In the genomic region with DNA sequence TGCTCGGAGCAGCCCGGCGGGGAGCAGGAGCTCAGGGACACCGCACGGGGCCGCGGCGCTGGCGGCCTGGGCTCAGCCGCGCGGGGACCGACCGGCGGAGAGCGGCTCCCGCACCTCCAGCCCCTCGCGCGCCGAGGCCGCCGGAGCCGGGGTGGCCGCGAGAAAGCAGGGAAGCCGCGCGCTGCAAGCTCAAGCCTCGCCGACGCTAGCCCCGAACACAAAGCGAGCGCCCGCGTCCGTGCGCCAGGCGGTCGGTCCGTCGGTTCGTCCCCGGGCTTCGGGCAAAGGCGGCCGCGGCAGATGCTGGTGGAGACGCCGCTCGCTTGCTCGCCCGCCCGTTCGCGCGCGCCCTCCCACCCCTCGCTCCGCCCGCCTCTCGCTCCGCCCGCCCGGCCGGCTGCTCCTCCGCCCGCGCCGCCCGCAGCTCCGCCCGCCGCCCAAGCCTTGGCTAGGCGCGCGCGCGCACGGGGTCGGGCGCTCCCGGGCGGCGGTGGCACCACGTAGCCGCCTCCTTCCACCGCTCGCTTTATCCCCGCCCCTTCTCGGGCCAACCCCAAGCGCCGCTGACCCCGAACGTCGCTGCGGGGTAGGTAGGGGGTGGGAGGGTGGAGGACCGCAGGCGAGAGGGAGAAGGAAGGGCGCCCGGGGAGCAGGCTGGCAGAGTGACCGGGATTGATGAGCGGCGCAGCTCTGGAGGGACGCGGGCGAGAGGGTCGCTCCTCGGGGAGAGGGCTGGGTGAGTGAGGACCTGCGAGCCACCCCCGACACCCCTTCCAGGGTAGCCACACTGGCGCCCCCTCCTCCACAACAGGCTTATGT, we compare ENCODE assay signal across 8 cellular contexts. TPM values are rescaled to one million over a fixed set of nuclear protein-coding genes. Genes with fewer than 3 reads are reported as not detected.
DNase-seq lines count a peak whose midpoint lies in the region; ATAC-seq and TF ChIP-seq lines count a peak whose summit lies in the region.

A gene (minus strand): TSS at position 325 of the 819 bp plus-strand sequence.

- no peaks in the 10 kb centered on the region for H3K27me3 Mint-ChIP-seq in activated CD4-positive, alpha-beta memory T cell treated with anti-CD3 and anti-CD28 coated beads, Interleukin-2, amount 10 ng/mL, durations not matched to agents 7 days and 5 days

- CTCF ChIA-PET in activated CD4-positive, alpha-beta memory T cell treated with anti-CD3 and anti-CD28 coated beads, Interleukin-2, amount 10 ng/mL, durations not matched to agents 7 days and 5 days (lab: Charles Lee): interaction anchor here (0.9 to 1.5 kb wide), 8 partner anchors 10 to 397 kb away, joined by 3 to 7 read pairs (median 4); a partner anchor contains a TSS

- no peak within 1 kb of the TSS for H3K27ac ChIP-seq in duodenal mucosa (ENCODE audit: low read depth, low read length)
- H3K27ac ChIP-seq in right lobe of liver: peak within 1 kb of the TSS in 1 of 3 donors; percentile 33

- H3K27me3 ChIP-seq in duodenal mucosa (ENCODE audit: control insufficient read depth in 1 of 2, insufficient read depth in 2 of 2, low read length in 2 of 2) (peaks cover 21 to 30% of the 10 kb centered on the region in 2 donors), right lobe of liver (peaks cover 0 to 5% of the 10 kb centered on the region in 2 donors)

- peaks cover 17% of the 10 kb centered on the region for H3K36me3 Mint-ChIP-seq in activated CD4-positive, alpha-beta memory T cell treated with anti-CD3 and anti-CD28 coated beads, Interleukin-2, amount 10 ng/mL, durations not matched to agents 7 days and 5 days (ENCODE audit: low read depth)

- POLR2A ChIA-PET in activated CD4-positive, alpha-beta memory T cell treated with anti-CD3 and anti-CD28 coated beads, Interleukin-2, amount 10 ng/mL, durations not matched to agents 7 days and 5 days (lab: Charles Lee): interaction anchor here (0.7 to 3.0 kb wide), 20 partner anchors 12 to 1235 kb away, joined by 3 to 23 read pairs (median 5); a partner anchor contains a TSS

- no peaks in the 10 kb centered on the region for H3K36me3 ChIP-seq in duodenal mucosa (ENCODE audit: control insufficient read depth in 1 of 2, insufficient read depth in 2 of 2, low read length in 2 of 2)
- H3K36me3 ChIP-seq in right lobe of liver: no peaks in the 10 kb centered on the region

- H3K9me3 ChIP-seq in duodenal mucosa (ENCODE audit: control insufficient read depth in 1 of 2, low read length in 2 of 2) (no peaks in the 10 kb centered on the region), right lobe of liver (no peaks in the 10 kb centered on the region)

- H3K27ac Mint-ChIP-seq in activated CD4-positive, alpha-beta memory T cell treated with anti-CD3 and anti-CD28 coated beads, Interleukin-2, amount 10 ng/mL, durations not matched to agents 7 days and 5 days: peak within 1 kb of the TSS; percentile 74

- peaks cover 75% of the 10 kb centered on the region for H3K4me1 Mint-ChIP-seq in activated CD4-positive, alpha-beta memory T cell treated with anti-CD3 and anti-CD28 coated beads, Interleukin-2, amount 10 ng/mL, durations not matched to agents 7 days and 5 days

- H3K9ac ChIP-seq in duodenal mucosa (ENCODE audit: low read depth in 1 of 2, low read length in 2 of 2): peak within 1 kb of the TSS; percentile 50 to 58

- H3K4me3 Mint-ChIP-seq in activated CD4-positive, alpha-beta memory T cell treated with anti-CD3 and anti-CD28 coated beads, Interleukin-2, amount 10 ng/mL, durations not matched to agents 7 days and 5 days: peak within 1 kb of the TSS; percentile 93

- no peaks in the 10 kb centered on the region for H3K9me3 Mint-ChIP-seq in activated CD4-positive, alpha-beta memory T cell treated with anti-CD3 and anti-CD28 coated beads, Interleukin-2, amount 10 ng/mL, durations not matched to agents 7 days and 5 days

- TF ChIP-seq POLR2A in right lobe of liver (IDR thresholded peaks at IDR 0.05): no peak

- H3K4me3 ChIP-seq in duodenal mucosa (ENCODE audit: low read depth in 1 of 2, low read length in 2 of 2): peak within 1 kb of the TSS; percentile 79 to 80
- peak within 1 kb of the TSS; percentile 53 to 56 (median 54) for H3K4me3 ChIP-seq in right lobe of liver

- WGBS in right lobe of liver (ENCODE audit: insufficient coverage, low coverage, low lambda C conversion rate, missing lambda C conversion rate): under 1% methylated on average over 37 of the region's 113 CpGs

- peak; percentile 71 for ATAC-seq in GM18868 (IDR thresholded peaks at IDR 0.05; ENCODE audit: unreplicated experiment)
- ATAC-seq in HG03108 (IDR thresholded peaks at IDR 0.05; ENCODE audit: unreplicated experiment): peak; percentile 69
- ATAC-seq in right lobe of liver: peak; percentile 92 to 98 (median 96)

- intact Hi-C loops in right lobe of liver (cut with DNase I): no loop called here

- DNase-seq in ACHN: peak; percentile 84
- peak; percentile 61 for DNase-seq in NCI-H510A (lab: John Stamatoyannopoulos, UW)
- DNase-seq in activated CD4-positive, alpha-beta memory T cell treated with anti-CD3 and anti-CD28 coated beads, Interleukin-2, amount 10 ng/mL, durations not matched to agents 7 days and 5 days: peak; percentile 83
- peak; percentile 80 to 86 (median 84) for DNase-seq in right lobe of liver
- DNase-seq in stimulated activated CD4-positive, alpha-beta T cell treated with anti-CD3 and anti-CD28 coated beads, Interleukin-4, amount 100 ng/mL, for 24 hours: peak; percentile 82

- in situ Hi-C loops in ACHN (cut with HindIII; ENCODE audit: low pct_ligation_motif_present, low pct_unique_long_range_greater_than_20kb, low sequenced_read_pairs): no loop called here

- TF ChIP-seq CTCF in right lobe of liver (IDR thresholded peaks at IDR 0.05): no peak

- H3K4me1 ChIP-seq in duodenal mucosa (ENCODE audit: control insufficient read depth in 1 of 2, insufficient read depth in 2 of 2, low read length in 2 of 2) (peaks cover 26 to 32% of the 10 kb centered on the region in 2 donors), right lobe of liver (peaks cover 0 to 11% (median 0%) of the 10 kb centered on the region in 4 donors)

RNA-seq across cellular contexts. Expression of the gene that starts here (rescaled TPM):
- 10 to 100 TPM; 21.8 to 22.6 TPM for total RNA-seq in activated CD4-positive, alpha-beta memory T cell treated with anti-CD3 and anti-CD28 coated beads, Interleukin-2, amount 10 ng/mL, durations not matched to agents 7 days and 5 days
- total RNA-seq in right lobe of liver: 1 to 10 TPM in 1 of 6 experiments, under 1 TPM in 5; 0.12 to 1.2 (median 0.50) TPM

Comparison
In these comparisons a context has a peak if more than half of its experiments do, and no peak if none do; other contexts are left out.
1. RNA of the gene that starts here (total RNA-seq): 21.8 to 22.6 TPM in activated CD4-positive, alpha-beta memory T cell treated with anti-CD3 and anti-CD28 coated beads, Interleukin-2, amount 10 ng/mL, durations not matched to agents 7 days and 5 days; 0.12 to 1.2 TPM in right lobe of liver; every median in the first group is over 10 times any median in the second.
2. Peak in every context shown above with its lines, with median percentiles within 50 percentile points of each other: DNase-seq and ATAC-seq.